1 cellular context compared by ENCODE assay signal in genomic region chr6:31815025-31815838, GRCh38.
TF ChIP-seq lines count a peak whose summit lies in the region.

TSS of gene HSPA1A (plus strand) at chr6:31815543. CDS start at chr6:31815757, 214 bp downstream.
TSS of gene HSPA1L (minus strand) at chr6:31815283. CDS start at chr6:31811972, 3,311 bp downstream.

TF ChIP-seq in HepG2, 621 proteins besides CTCF, POLR2A, EP300 and RAD21 (continued from another document and continues in another):
- TF ChIP-seq ZNF256 (CRISPR knock-in tag; conservative IDR thresholded peaks at IDR 0.05) = no peak
- TF ChIP-seq MTA1 (CRISPR knock-in tag; IDR thresholded peaks at IDR 0.05; ENCODE audit: borderline replicate concordance) = no peak
- no peak for TF ChIP-seq MNT (IDR thresholded peaks at IDR 0.05)
- peak; percentile 70; the same call in 1 of the 2 replicates for TF ChIP-seq HMGXB3 (CRISPR knock-in tag; IDR thresholded peaks at IDR 0.05; ENCODE audit: borderline replicate concordance)
- no peak for TF ChIP-seq TAF15 (IDR thresholded peaks at IDR 0.05; ENCODE audit: low read depth, low read length, poor library complexity, severe bottlenecking)
- no peak for TF ChIP-seq ZNF276 (CRISPR knock-in tag; IDR thresholded peaks at IDR 0.05; ENCODE audit: low read depth)
- TF ChIP-seq MTERF4 (CRISPR knock-in tag; IDR thresholded peaks at IDR 0.05) = no peak
- 0 out of 2 replicates have a peak, but pooled peaks have one; percentile 44 for TF ChIP-seq POLR2AphosphoS2 (IDR thresholded peaks at IDR 0.05; ENCODE audit: low read depth, low read length)
- no peak for TF ChIP-seq TBP (CRISPR knock-in tag; IDR thresholded peaks at IDR 0.05)
- no peak for TF ChIP-seq PCBP2 (optimal IDR thresholded peaks at IDR 0.05; ENCODE audit: low read depth, low read length, poor library complexity, severe bottlenecking)
- TF ChIP-seq TGIF2 (CRISPR knock-in tag; IDR thresholded peaks at IDR 0.05) = peak; percentile 79
- TF ChIP-seq KDM3A (CRISPR knock-in tag; IDR thresholded peaks at IDR 0.05; ENCODE audit: low read depth) = 0 out of 2 replicates have a peak, but pooled peaks have one; percentile 57
- TF ChIP-seq HINFP (CRISPR knock-in tag; IDR thresholded peaks at IDR 0.05; ENCODE audit: low read depth) = 0 out of 2 replicates have a peak, but pooled peaks have one; percentile 44
- no peak for TF ChIP-seq ZNF672 (CRISPR knock-in tag; IDR thresholded peaks at IDR 0.05)
- no peak for TF ChIP-seq ZNF512B (CRISPR knock-in tag; IDR thresholded peaks at IDR 0.05; ENCODE audit: borderline replicate concordance)
- no peak for TF ChIP-seq CERS6 (CRISPR knock-in tag; IDR thresholded peaks at IDR 0.05)
- TF ChIP-seq FOXM1 (CRISPR knock-in tag; IDR thresholded peaks at IDR 0.05) = no peak
- peak; percentile 91; the same call in 1 of the 2 replicates for TF ChIP-seq HBP1 (CRISPR knock-in tag; IDR thresholded peaks at IDR 0.05; ENCODE audit: low read depth)
- no peak for TF ChIP-seq RBAK (CRISPR knock-in tag; IDR thresholded peaks at IDR 0.05)
- no peak for TF ChIP-seq ZNF121 (CRISPR knock-in tag; IDR thresholded peaks at IDR 0.05)
- no peak for TF ChIP-seq ZNF615 (CRISPR knock-in tag; IDR thresholded peaks at IDR 0.05; ENCODE audit: borderline replicate concordance)
- peak; percentile 11 for TF ChIP-seq HNRNPLL (IDR thresholded peaks at IDR 0.05; ENCODE audit: low read depth, low read length, poor library complexity, severe bottlenecking)
- peak; percentile 65 for TF ChIP-seq KDM5B (CRISPR knock-in tag; IDR thresholded peaks at IDR 0.05; ENCODE audit: borderline replicate concordance)
- TF ChIP-seq ZSCAN29 (CRISPR knock-in tag; conservative IDR thresholded peaks at IDR 0.05) = no peak
- no peak for TF ChIP-seq NR1H2 (CRISPR knock-in tag; IDR thresholded peaks at IDR 0.05; ENCODE audit: borderline replicate concordance, low read depth)
- TF ChIP-seq NR3C1 (CRISPR knock-in tag; IDR thresholded peaks at IDR 0.05) = no peak
- no peak for TF ChIP-seq ZNF644 (CRISPR knock-in tag; IDR thresholded peaks at IDR 0.05; ENCODE audit: low read depth)
- TF ChIP-seq NR2F1 (CRISPR knock-in tag; IDR thresholded peaks at IDR 0.05) = no peak
- no peak for TF ChIP-seq ZNF275 (CRISPR knock-in tag; IDR thresholded peaks at IDR 0.05; ENCODE audit: borderline replicate concordance)
- TF ChIP-seq ZNF577 (CRISPR knock-in tag; IDR thresholded peaks at IDR 0.05; ENCODE audit: borderline replicate concordance, low read depth) = no peak
- TF ChIP-seq ZNF567 (CRISPR knock-in tag; IDR thresholded peaks at IDR 0.05; ENCODE audit: borderline replicate concordance) = no peak
- TF ChIP-seq ZKSCAN8 (CRISPR knock-in tag; IDR thresholded peaks at IDR 0.05; ENCODE audit: borderline replicate concordance) = no peak
- TF ChIP-seq ZNF747 (CRISPR knock-in tag; IDR thresholded peaks at IDR 0.05; ENCODE audit: borderline replicate concordance) = no peak; the same call in 1 of the 2 replicates
- TF ChIP-seq MZF1 (CRISPR knock-in tag; IDR thresholded peaks at IDR 0.05; ENCODE audit: borderline replicate concordance) = no peak
- TF ChIP-seq ZNF138 (CRISPR knock-in tag; IDR thresholded peaks at IDR 0.05; ENCODE audit: low read depth) = no peak
- no peak for TF ChIP-seq ETV6 (CRISPR knock-in tag; conservative IDR thresholded peaks at IDR 0.05)
- peak; percentile 77 for TF ChIP-seq RBFOX2 (IDR thresholded peaks at IDR 0.05; ENCODE audit: low read depth, low read length)
- TF ChIP-seq ZBTB2 (CRISPR knock-in tag; IDR thresholded peaks at IDR 0.05; ENCODE audit: low read depth) = peak; percentile 41; the same call in 1 of the 2 replicates
